ENCODE assay signal across 7 cellular contexts in genomic region chr3:136897171-136897570, GRCh38. TPM values are rescaled to one million over a fixed set of nuclear protein-coding genes. Genes with fewer than 3 reads are reported as not detected.
DNase-seq lines count a peak whose midpoint lies in the region; ATAC-seq and TF ChIP-seq lines count a peak whose summit lies in the region.
"Not testable (repeated sequence)": the region's sequence is repeated elsewhere in the genome, so short reads cannot be mapped to it uniquely, and the experiment has no call there.

No MANE protein-coding gene starts in this region.

- POLR2A ChIA-PET in CD4-positive, alpha-beta memory T cell (lab: Charles Lee; ENCODE audit: partially characterized antibody) = interaction anchor here (3.4 kb wide), 1 partner anchor 35 kb away, joined by 9 read pairs; the partner anchor contains the start of gene NCK1

- not testable (repeated sequence) for H4K20me1 ChIP-seq in MM.1S (ENCODE audit: insufficient read depth, low read length)

- not testable (repeated sequence) for H3K36me3 ChIP-seq in CD4-positive, alpha-beta memory T cell (ENCODE audit: insufficient read depth, low read length); MM.1S (replicated peaks; ENCODE audit: insufficient read depth, low read length)

- peaks cover 85% of the 10 kb centered on the region for H3K79me2 ChIP-seq in MM.1S (ENCODE audit: low read length)

- H3K27me3 Mint-ChIP-seq in CD4-positive, alpha-beta memory T cell; activated T-cell treated with anti-CD3 and anti-CD28 coated beads, Interleukin-2, amount 50 U/mL, for 72 hours (ENCODE audit: low read depth); memory B cell: not testable (repeated sequence)

- H3K9me3 Mint-ChIP-seq in CD4-positive, alpha-beta memory T cell; memory B cell: not testable (repeated sequence)
- peaks cover 0 to 10% of the 10 kb centered on the region in 2 donors for H3K9me3 Mint-ChIP-seq in activated T-cell treated with anti-CD3 and anti-CD28 coated beads, Interleukin-2, amount 50 U/mL, for 72 hours

- peak overlapping the region in 2 of 8 donors; percentile 3 to 48 for H3K4me3 Mint-ChIP-seq in CD4-positive, alpha-beta memory T cell
- H3K4me3 Mint-ChIP-seq in activated T-cell treated with anti-CD3 and anti-CD28 coated beads, Interleukin-2, amount 50 U/mL, for 72 hours; memory B cell: not testable (repeated sequence)

- not testable (repeated sequence) for DNase-seq in CD4-positive, alpha-beta memory T cell; activated T-cell treated with anti-CD3 and anti-CD28 coated beads, Interleukin-2, amount 50 U/mL, for 72 hours; memory B cell (ENCODE audit: low spot score in 2 of 2)
- peak; percentile 48 for DNase-seq in MM.1S
- peak; percentile 12 for DNase-seq in RPMI8226

- CTCF ChIA-PET in CD4-positive, alpha-beta memory T cell (lab: Charles Lee; ENCODE audit: partially characterized antibody) = interaction anchor here (1.0 to 1.8 kb wide), 3 partner anchors 12 to 145 kb away, joined by 4 to 6 read pairs (median 5); partner anchors contain the start of gene STAG1

- peaks cover 82% of the 10 kb centered on the region for H3K4me1 ChIP-seq in CD4-positive, alpha-beta memory T cell (ENCODE audit: insufficient read depth, low read length)
- H3K4me1 ChIP-seq in MM.1S (ENCODE audit: low read length) = not testable (repeated sequence)

- H3K36me3 Mint-ChIP-seq in CD4-positive, alpha-beta memory T cell = peaks cover 30 to 43% of the 10 kb centered on the region in 2 donors
- peaks cover 6 to 19% of the 10 kb centered on the region in 2 donors for H3K36me3 Mint-ChIP-seq in activated T-cell treated with anti-CD3 and anti-CD28 coated beads, Interleukin-2, amount 50 U/mL, for 72 hours (ENCODE audit: insufficient read depth in 2 of 2)
- peaks cover 23% of the 10 kb centered on the region for H3K36me3 Mint-ChIP-seq in memory B cell

- not testable (repeated sequence) for H3K4me3 ChIP-seq in CD4-positive, alpha-beta memory T cell (ENCODE audit: low read length in 2 of 2); MM.1S (ENCODE audit: low read length)

- peaks cover 56 to 82% (median 70%) of the 10 kb centered on the region in 4 donors for H3K4me1 Mint-ChIP-seq in CD4-positive, alpha-beta memory T cell
- peaks cover 58% of the 10 kb centered on the region for H3K4me1 Mint-ChIP-seq in activated T-cell treated with anti-CD3 and anti-CD28 coated beads, Interleukin-2, amount 50 U/mL, for 72 hours (ENCODE audit: low read depth)
- peaks cover 58% of the 10 kb centered on the region for H3K4me1 Mint-ChIP-seq in memory B cell

- H2AFZ ChIP-seq in MM.1S (ENCODE audit: low read length) = not testable (repeated sequence)

- H3K9ac ChIP-seq in MM.1S (ENCODE audit: low read length) = not testable (repeated sequence)

- not testable (repeated sequence) for H3K9me3 ChIP-seq in CD4-positive, alpha-beta memory T cell (ENCODE audit: control insufficient read depth in 1 of 2, low read length in 2 of 2); MM.1S (replicated peaks; ENCODE audit: insufficient read depth, low read length)

- H3K27me3 ChIP-seq in CD4-positive, alpha-beta memory T cell (ENCODE audit: insufficient read depth, low read length); MM.1S (replicated peaks; ENCODE audit: insufficient read depth, low read length): not testable (repeated sequence)

- not testable (repeated sequence) for H3F3A ChIP-seq in MM.1S (ENCODE audit: insufficient read depth, low read length)

- H3K27ac ChIP-seq in CD4-positive, alpha-beta memory T cell (ENCODE audit: low read depth, low read length); MM.1S (ENCODE audit: low read length): not testable (repeated sequence)

- H3K4me2 ChIP-seq in MM.1S (ENCODE audit: low read depth, low read length) = not testable (repeated sequence)

- not testable (repeated sequence) for H3K9me2 ChIP-seq in MM.1S (replicated peaks; ENCODE audit: insufficient read depth, low read length)

- intact Hi-C loops in CD4-positive, alpha-beta memory T cell (cut with micrococcal nuclease) = loop anchor here (5.0 kb wide), 1 partner anchor 35 kb away; no protein-coding TSS in a partner anchor

- ATAC-seq in GM19351 (IDR thresholded peaks at IDR 0.05; ENCODE audit: unreplicated experiment) (peak; percentile 45), HG03460 (IDR thresholded peaks at IDR 0.05; ENCODE audit: unreplicated experiment) (peak; percentile 55)
- not testable (repeated sequence) for ATAC-seq in activated T-cell treated with anti-CD3 and anti-CD28 coated beads, Interleukin-2, amount 50 U/mL, for 72 hours (replicated peaks in 1 of 2); memory B cell (ENCODE audit: low read depth)

- not testable (repeated sequence) for TF ChIP-seq CTCF in MM.1S (IDR thresholded peaks at IDR 0.05; ENCODE audit: low read length)

- H3K27ac Mint-ChIP-seq in CD4-positive, alpha-beta memory T cell = peak overlapping the region in 6 of 7 donors; percentile 6 to 78 (median 47)
- H3K27ac Mint-ChIP-seq in activated T-cell treated with anti-CD3 and anti-CD28 coated beads, Interleukin-2, amount 50 U/mL, for 72 hours = peak overlapping the region; percentile 55
- H3K27ac Mint-ChIP-seq in memory B cell = peak overlapping the region; percentile 49

RNA-seq across cellular contexts. Expression of gene NCK1, which starts 35.2 kb away (rescaled TPM):
- total RNA-seq in CD4-positive, alpha-beta memory T cell = 10 to 100 TPM; 61.2 to 68.4 TPM
- polyA plus RNA-seq in CD4-positive, alpha-beta memory T cell = 10 to 100 TPM; 40.3 to 62.1 TPM
- 10 to 100 TPM; 45.8 to 46.6 TPM for total RNA-seq in activated T-cell treated with anti-CD3 and anti-CD28 coated beads, Interleukin-2, amount 50 U/mL, for 72 hours
